In genomic region chr21:28431527-28432200, GRCh38 we compare ENCODE assay signal across 21 cellular contexts.
DNase-seq lines count a peak whose midpoint lies in the region; TF ChIP-seq lines count a peak whose summit lies in the region.
"Had no signal": no experiment of that assay in that cellular context is flagged by ENCODE, and none has a peak within 500 bp of the region (broad histone marks: within the 10 kb centered on the region; RNA-seq: fewer than 3 reads in every experiment).

No MANE protein-coding gene starts in this region.

- H3K4me2 ChIP-seq in osteoblast (ENCODE audit: insufficient read depth, low read length) (no peak overlapping the region), mesendoderm (ENCODE audit: low read length) (no peak overlapping the region)

- no peak overlapping the region for H3K4me3 ChIP-seq in ACC112 (ENCODE audit: low read depth, low read length)
- H3K4me3 ChIP-seq in osteoblast (ENCODE audit: insufficient read depth, low read length), result no peak overlapping the region
- no peak overlapping the region for H3K4me3 ChIP-seq in mesendoderm (ENCODE audit: low read length)

- H4K8ac ChIP-seq in mesendoderm (ENCODE audit: low read depth, low read length), result no peak overlapping the region

- H3K27ac ChIP-seq in ACC112 (ENCODE audit: low read depth, low read length) (peak overlapping the region; percentile 82), osteoblast (ENCODE audit: low read depth, low read length) (peak overlapping the region; percentile 85), RWPE1 (no peak overlapping the region), mesendoderm (ENCODE audit: low read depth, low read length) (no peak overlapping the region)
- H3K27ac ChIP-seq: 22Rv1 had no signal

- no peak overlapping the region for H2AK5ac ChIP-seq in mesendoderm (ENCODE audit: low read length)

- no peak overlapping the region for H3K18ac ChIP-seq in mesendoderm (ENCODE audit: low read length)

- H3K27me3 ChIP-seq in ACC112 (ENCODE audit: insufficient read depth, low read length) (no peaks in the 10 kb centered on the region), osteoblast (ENCODE audit: insufficient read depth, low read length) (no peaks in the 10 kb centered on the region), mesendoderm (ENCODE audit: insufficient read depth, low read length, poor library complexity) (no peaks in the 10 kb centered on the region)

- no peaks in the 10 kb centered on the region for H3K79me1 ChIP-seq in mesendoderm (ENCODE audit: low read length)

- POLR2A ChIA-PET in RWPE1 (lab: Yijun Ruan, JAX; ENCODE audit: low non-redundant PET), result no interaction called here

- 0 out of 2 replicates have a peak, but pooled peaks cover 4% of the 10 kb centered on the region for H3K36me3 ChIP-seq in ACC112 (ENCODE audit: insufficient read depth, low read length)
- H3K36me3 ChIP-seq in osteoblast (ENCODE audit: insufficient read depth, low read length), result no peaks in the 10 kb centered on the region
- no peaks in the 10 kb centered on the region for H3K36me3 ChIP-seq in mesendoderm (ENCODE audit: control insufficient read depth, insufficient read depth, low read length)

- H3K9me3 ChIP-seq in osteoblast (ENCODE audit: low read depth, low read length), result no peaks in the 10 kb centered on the region
- H3K9me3 ChIP-seq: SK-N-SH had no signal

- no peak overlapping the region for H3K23ac ChIP-seq in mesendoderm (ENCODE audit: low read length)

- no peak overlapping the region for H3K9ac ChIP-seq in mesendoderm (ENCODE audit: low read length)
- H3K9ac ChIP-seq: SK-N-SH had no signal

- H4K20me1 ChIP-seq in osteoblast (ENCODE audit: insufficient read depth, low read length), result no peaks in the 10 kb centered on the region

- H3K79me2 ChIP-seq in ACC112 (ENCODE audit: control insufficient read depth, insufficient read depth, low read length, unreplicated experiment), result no peaks in the 10 kb centered on the region
- no peaks in the 10 kb centered on the region for H3K79me2 ChIP-seq in osteoblast (ENCODE audit: insufficient read depth, low read length)
- H3K79me2 ChIP-seq in mesendoderm (ENCODE audit: control insufficient read depth, insufficient read depth, low read length), result no peaks in the 10 kb centered on the region

- no peak overlapping the region for H2BK5ac ChIP-seq in mesendoderm (ENCODE audit: low read length)

- CTCF ChIA-PET in RWPE1 (lab: Yijun Ruan, JAX), result no interaction called here

- no peak overlapping the region for H2BK15ac ChIP-seq in mesendoderm (replicated peaks; ENCODE audit: low read depth)

- no peak overlapping the region for H4K5ac ChIP-seq in mesendoderm (ENCODE audit: low read length)

- H2BK120ac ChIP-seq in mesendoderm (ENCODE audit: low read depth, low read length), result no peak overlapping the region

- peaks cover 49% of the 10 kb centered on the region for H3K4me1 ChIP-seq in ACC112 (ENCODE audit: control insufficient read depth, insufficient read depth, low read length, unreplicated experiment)
- peaks cover 50% of the 10 kb centered on the region for H3K4me1 ChIP-seq in osteoblast (ENCODE audit: insufficient read depth, low read length)
- H3K4me1 ChIP-seq in mesendoderm (ENCODE audit: control insufficient read depth, low read depth, low read length), result no peaks in the 10 kb centered on the region

- H3K4ac ChIP-seq in mesendoderm (ENCODE audit: low read depth, low read length), result no peak overlapping the region

- DNase-seq in LHCN-M2 (ENCODE audit: low read depth) (peak; percentile 34), amniotic epithelial cell (ENCODE audit: low read depth) (peak; percentile 43), osteoblast (ENCODE audit: insufficient read length, low spot score, missing footprints) (peak; percentile 46), RWPE1 (ENCODE audit: low spot score) (no peak), midbrain (lab: John Stamatoyannopoulos, UW) (no peak), mesendoderm (no peak)
- no peak for DNase-seq in stimulated activated CD4-positive, alpha-beta T cell treated with anti-CD3 and anti-CD28 coated beads, Interleukin-4, amount 100 ng/mL, for 24 hours
- DNase-seq: ACHN, DMS153, DND-41, H9, KBM-7, MM.1S, NCI-H1417, NCI-H1694, NCI-H2029 treated with DMSO at 0.1 percent for 48 hours, NCI-H69, SK-N-SH, SW 1271 had no signal

- H2AFZ ChIP-seq in ACC112 (ENCODE audit: low read length, unreplicated experiment) (peak overlapping the region; percentile 43), osteoblast (ENCODE audit: low read length) (no peak overlapping the region)

- no peak overlapping the region for H3K56ac ChIP-seq in mesendoderm (ENCODE audit: low read length)

- TF ChIP-seq CTCF in osteoblast (IDR thresholded peaks at IDR 0.05; ENCODE audit: extremely low read depth, low read depth, low read length), result no peak
- no peak for TF ChIP-seq CTCF in RWPE1 (conservative IDR thresholded peaks at IDR 0.05; ENCODE audit: low read depth)

- WGBS in mesendoderm (ENCODE audit: extremely low coverage, insufficient coverage, low lambda C conversion rate), result no CpG with 5 or more reads among the region's 5 CpGs

Comparison
In these comparisons a context has a peak if more than half of its experiments do, and no peak if none do; other contexts are left out.
1. H3K27ac ChIP-seq: peak in ACC112 (single experiment) and osteoblast (single experiment); none in RWPE1 (single experiment) and mesendoderm (single experiment).
2. DNase-seq: peak in LHCN-M2 (single experiment), amniotic epithelial cell (single experiment) and osteoblast (single experiment); none in RWPE1 (single experiment), stimulated activated CD4-positive, alpha-beta T cell treated with anti-CD3 and anti-CD28 coated beads, Interleukin-4, amount 100 ng/mL, for 24 hours (single experiment), midbrain (single experiment) and mesendoderm (single experiment).